In the genomic region with DNA sequence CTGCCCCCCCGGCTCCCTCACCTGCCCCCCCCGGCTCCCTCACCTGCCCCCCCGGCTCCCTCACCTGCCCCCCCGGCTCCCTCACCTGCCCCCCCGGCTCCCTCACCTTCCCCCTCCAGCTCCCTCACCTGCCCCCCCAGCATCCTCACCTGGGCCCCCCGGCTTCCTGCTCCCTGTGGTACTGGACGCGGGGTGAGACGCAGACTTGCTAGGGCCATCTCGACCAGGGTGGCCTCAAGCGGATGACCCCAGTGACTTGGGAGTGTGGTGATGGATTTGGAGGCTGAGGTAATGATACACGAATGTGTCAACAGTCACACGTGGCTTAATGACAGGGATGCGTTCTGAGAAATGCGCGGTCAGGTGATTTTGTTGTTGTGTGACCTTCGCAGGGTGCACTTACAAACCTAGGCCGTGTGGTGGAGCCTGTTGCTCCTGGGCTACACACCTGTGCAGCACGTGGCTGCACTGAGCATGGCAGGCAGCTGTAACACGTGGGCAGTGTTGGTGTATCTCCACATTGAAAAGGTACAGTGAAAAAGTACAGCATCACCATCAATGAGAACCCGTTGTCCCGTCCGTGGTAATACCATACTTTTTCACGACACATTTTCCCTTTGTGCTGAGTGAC, we compare ENCODE assay signal across 13 cellular contexts.
A peak's percentile ranks its signal among the peaks of the same experiment; 100 is the strongest.
DNase-seq lines count a peak whose midpoint lies in the region; ATAC-seq, FAIRE-seq and TF ChIP-seq lines count a peak whose summit lies in the region.
"Had no signal": no experiment of that assay in that cellular context is flagged by ENCODE, and none has a peak within 500 bp of the region (broad histone marks: within the 10 kb centered on the region; RNA-seq: fewer than 3 reads in every experiment).

No MANE protein-coding gene starts in this region.

- no peak overlapping the region for H3K4me3 ChIP-seq in H1 (ENCODE audit: extremely low read depth in 1 of 4, insufficient read depth in 2 of 4, low read depth in 3 of 4, low read length in 4 of 4)
- H3K4me3 ChIP-seq in upper lobe of right lung: no peak overlapping the region
- no peak overlapping the region for H3K4me3 ChIP-seq in heart right ventricle
- H3K4me3 ChIP-seq: SJCRH30 had no signal

- DNase-seq in activated CD4-positive, alpha-beta memory T cell treated with anti-CD3 and anti-CD28 coated beads, Interleukin-2, amount 10 ng/mL, durations not matched to agents 7 days and 5 days: peak; percentile 13
- no peak for DNase-seq in activated CD4-positive, alpha-beta memory T cell treated with anti-CD3 and anti-CD28 coated beads for 36 hours
- DNase-seq in NCI-H2196 treated with DMSO at 0.1 percent for 48 hours (lab: John Stamatoyannopoulos, UW; ENCODE audit: unreplicated experiment) (peak; percentile 10), H1 (ENCODE audit: low read depth in 1 of 2, low spot score in 2 of 2) (no peak), upper lobe of right lung (no peak), heart right ventricle (no peak), NCI-H1048 (lab: John Stamatoyannopoulos, UW) (no peak)
- DNase-seq in activated naive CD4-positive, alpha-beta T cell treated with anti-CD3 and anti-CD28 coated beads, Interleukin-2, amount 50 U/mL, for 16 hours: no peak
- DNase-seq: activated naive CD4-positive, alpha-beta T cell treated with Interleukin-2 at 50 U/mL for 16 hours; effector CD8-positive, alpha-beta T cell; foreskin fibroblast; NCI-H524 treated with DMSO at 0.1 percent for 48 hours; SJCRH30 had no signal

- no peak overlapping the region for H2BK20ac ChIP-seq in H1 (ENCODE audit: low read length)

- H3K27ac ChIP-seq in H1 (ENCODE audit: low read depth, low read length): no peak overlapping the region
- no peak overlapping the region for H3K27ac ChIP-seq in upper lobe of right lung
- no peak overlapping the region for H3K27ac ChIP-seq in heart right ventricle
- H3K27ac ChIP-seq: SJCRH30 had no signal

- H2AFZ ChIP-seq in H1 (ENCODE audit: low read length): no peak overlapping the region

- H3K4me1 ChIP-seq in H1 (replicated peaks in 1 of 4; ENCODE audit: control insufficient read depth in 3 of 4, insufficient read depth in 4 of 4, low read length in 3 of 4) (peaks cover 0 to 4% (median 1%) of the 10 kb centered on the region in 4 experiments; a peak in 3 of 7 replicates), upper lobe of right lung (no peaks in the 10 kb centered on the region), heart right ventricle (no peaks in the 10 kb centered on the region)
- H3K4me1 ChIP-seq: SJCRH30 had no signal

- H2BK120ac ChIP-seq in H1 (replicated peaks; ENCODE audit: low read depth, low read length): no peak overlapping the region

- no peak overlapping the region for H3K56ac ChIP-seq in H1 (replicated peaks; ENCODE audit: insufficient read length, low read depth, low read length)

- no peaks in the 10 kb centered on the region for H3K79me1 ChIP-seq in H1 (ENCODE audit: low read depth, low read length)

- H3K9me3 ChIP-seq in H1 (ENCODE audit: insufficient read depth in 2 of 2, low read depth in 1 of 2, low read length in 1 of 2) (no peaks in the 10 kb centered on the region), upper lobe of right lung (no peaks in the 10 kb centered on the region), heart right ventricle (no peaks in the 10 kb centered on the region)
- H3K9me3 ChIP-seq: SJCRH30 had no signal

- intact Hi-C loops in activated CD4-positive, alpha-beta memory T cell treated with anti-CD3 and anti-CD28 coated beads for 36 hours (cut with micrococcal nuclease): no loop called here
- intact Hi-C loops in upper lobe of right lung (cut with DNase I): no loop called here
- intact Hi-C loops in heart right ventricle (cut with DNase I): no loop called here

- H3K4me2 ChIP-seq in H1 (ENCODE audit: insufficient read depth in 1 of 2, low read depth in 2 of 2, low read length in 2 of 2): no peak overlapping the region

- no peak for TF ChIP-seq POLR2A in H1 (IDR thresholded peaks at IDR 0.05; ENCODE audit: control extremely low read depth in 1 of 2, low read depth in 2 of 2, low read length in 2 of 2)

- H2AK5ac ChIP-seq in H1 (ENCODE audit: low read depth, low read length): no peak overlapping the region

- no peaks in the 10 kb centered on the region for H4K20me1 ChIP-seq in H1 (replicated peaks in 1 of 2; ENCODE audit: control insufficient read depth in 1 of 2, insufficient read depth in 2 of 2, low read length in 2 of 2)

- no peak overlapping the region for H4K91ac ChIP-seq in H1 (replicated peaks; ENCODE audit: insufficient read length, low read length)

- no peak overlapping the region for H4K8ac ChIP-seq in H1 (ENCODE audit: extremely low read depth, insufficient read depth, low read length)

- peaks cover 5% of the 10 kb centered on the region for H3K27me3 Mint-ChIP-seq in activated CD4-positive, alpha-beta memory T cell treated with anti-CD3 and anti-CD28 coated beads, Interleukin-2, amount 10 ng/mL, durations not matched to agents 7 days and 5 days
- H3K27me3 Mint-ChIP-seq in activated CD4-positive, alpha-beta memory T cell treated with anti-CD3 and anti-CD28 coated beads for 36 hours: peaks cover 10% of the 10 kb centered on the region

- H3K23me2 ChIP-seq in H1 (ENCODE audit: low read depth, low read length): no peaks in the 10 kb centered on the region

- POLR2A ChIA-PET in activated CD4-positive, alpha-beta memory T cell treated with anti-CD3 and anti-CD28 coated beads, Interleukin-2, amount 10 ng/mL, durations not matched to agents 7 days and 5 days (lab: Charles Lee): no interaction called here
- POLR2A ChIA-PET in activated CD4-positive, alpha-beta memory T cell treated with anti-CD3 and anti-CD28 coated beads for 36 hours (lab: Charles Lee): no interaction called here
- POLR2A ChIA-PET in H1 (lab: Charles Lee; ENCODE audit: partially characterized antibody): no interaction called here

- CTCF ChIA-PET in activated CD4-positive, alpha-beta memory T cell treated with anti-CD3 and anti-CD28 coated beads, Interleukin-2, amount 10 ng/mL, durations not matched to agents 7 days and 5 days (lab: Charles Lee): no interaction called here
- CTCF ChIA-PET in activated CD4-positive, alpha-beta memory T cell treated with anti-CD3 and anti-CD28 coated beads for 36 hours (lab: Charles Lee): no interaction called here
- CTCF ChIA-PET in H1 (lab: Charles Lee; ENCODE audit: partially characterized antibody): interaction anchor here (1.1 kb wide), 1 partner anchor 34 kb away, joined by 3 read pairs; no protein-coding TSS in a partner anchor

- H3K36me3 ChIP-seq in H1 (ENCODE audit: control insufficient read depth in 2 of 4, insufficient read depth in 4 of 4, low read length in 3 of 4): no peaks in the 10 kb centered on the region
- H3K36me3 ChIP-seq in upper lobe of right lung: no peaks in the 10 kb centered on the region
- no peaks in the 10 kb centered on the region for H3K36me3 ChIP-seq in heart right ventricle
- H3K36me3 ChIP-seq: SJCRH30 had no signal

- H3K18ac ChIP-seq in H1 (ENCODE audit: extremely low read depth, low read length): no peak overlapping the region

- no peak overlapping the region for H2BK5ac ChIP-seq in H1 (ENCODE audit: low read depth, low read length)

- H3K4me1 Mint-ChIP-seq in activated CD4-positive, alpha-beta memory T cell treated with anti-CD3 and anti-CD28 coated beads, Interleukin-2, amount 10 ng/mL, durations not matched to agents 7 days and 5 days: no peaks in the 10 kb centered on the region
- H3K4me1 Mint-ChIP-seq in activated CD4-positive, alpha-beta memory T cell treated with anti-CD3 and anti-CD28 coated beads for 36 hours (ENCODE audit: low read depth): no peaks in the 10 kb centered on the region

- no peak overlapping the region for H3K9ac ChIP-seq in H1 (replicated peaks in 1 of 4; ENCODE audit: extremely low read depth in 1 of 4, low read depth in 3 of 4, low read length in 3 of 4)

- no peak overlapping the region for H3K4me3 Mint-ChIP-seq in activated CD4-positive, alpha-beta memory T cell treated with anti-CD3 and anti-CD28 coated beads, Interleukin-2, amount 10 ng/mL, durations not matched to agents 7 days and 5 days
- H3K4me3 Mint-ChIP-seq in activated CD4-positive, alpha-beta memory T cell treated with anti-CD3 and anti-CD28 coated beads for 36 hours: no peak overlapping the region

- H3K14ac ChIP-seq in H1 (ENCODE audit: insufficient read length): no peak overlapping the region

- H3K36me3 Mint-ChIP-seq in activated CD4-positive, alpha-beta memory T cell treated with anti-CD3 and anti-CD28 coated beads, Interleukin-2, amount 10 ng/mL, durations not matched to agents 7 days and 5 days (ENCODE audit: low read depth): no peaks in the 10 kb centered on the region
- H3K36me3 Mint-ChIP-seq in activated CD4-positive, alpha-beta memory T cell treated with anti-CD3 and anti-CD28 coated beads for 36 hours: no peaks in the 10 kb centered on the region

- no peaks in the 10 kb centered on the region for H3K27me3 ChIP-seq in H1 (replicated peaks in 1 of 4; ENCODE audit: control insufficient read depth in 3 of 4, extremely low read depth in 1 of 4, insufficient read depth in 3 of 4, low read length in 3 of 4)
- peaks cover 29% of the 10 kb centered on the region for H3K27me3 ChIP-seq in upper lobe of right lung
- H3K27me3 ChIP-seq in heart right ventricle: peaks cover 0 to 51% (median 23%) of the 10 kb centered on the region in 7 donors
- H3K27me3 ChIP-seq: SJCRH30 had no signal

- H3K79me2 ChIP-seq in H1 (ENCODE audit: control insufficient read depth in 1 of 2, insufficient read depth in 2 of 2, low read length in 2 of 2): no peaks in the 10 kb centered on the region

- H2BK12ac ChIP-seq in H1 (ENCODE audit: low read depth, low read length): no peak overlapping the region

- H3K4ac ChIP-seq in H1 (replicated peaks; ENCODE audit: insufficient read length, low read depth, low read length): no peak overlapping the region

- 87% methylated on average over 15 of the region's 24 CpGs; no CpG with 5 or more reads in 1 of the 2 experiments for WGBS in H1 (ENCODE audit: extremely low coverage in 1 of 2, insufficient coverage in 1 of 2, insufficient read length in 1 of 2, insufficient replicate concordance in 2 of 2, low coverage in 1 of 2, low lambda C conversion rate in 2 of 2, missing lambda C conversion rate in 1 of 2), 2 experiments
- WGBS in heart right ventricle, 2 donors: 79 to 83% methylated on average over 23 to 24 of the region's 24 CpGs

- ATAC-seq in upper lobe of right lung: peak; percentile 13
- no peak for ATAC-seq in heart right ventricle

- TF ChIP-seq CTCF in H1 (IDR thresholded peaks at IDR 0.05; ENCODE audit: control extremely low read depth in 1 of 3, insufficient read depth in 1 of 3, low read depth in 1 of 3, low read length in 3 of 3): peak in 1 of 3 experiments; percentile 53; a peak in 1 of 4 replicates
- TF ChIP-seq CTCF in upper lobe of right lung (IDR thresholded peaks at IDR 0.05): no peak
- no peak for TF ChIP-seq CTCF in heart right ventricle (IDR thresholded peaks at IDR 0.05)

- H3K27ac Mint-ChIP-seq in activated CD4-positive, alpha-beta memory T cell treated with anti-CD3 and anti-CD28 coated beads, Interleukin-2, amount 10 ng/mL, durations not matched to agents 7 days and 5 days: no peak overlapping the region
- no peak overlapping the region for H3K27ac Mint-ChIP-seq in activated CD4-positive, alpha-beta memory T cell treated with anti-CD3 and anti-CD28 coated beads for 36 hours

- FAIRE-seq in H1 (lab: Jason Lieb, UNC): peak; percentile 7

- no peak for TF ChIP-seq EP300 in H1 (IDR thresholded peaks at IDR 0.05; ENCODE audit: borderline replicate concordance in 1 of 2, low read depth in 2 of 2, low read length in 2 of 2)

- H3K23ac ChIP-seq in H1 (ENCODE audit: insufficient read length): no peak overlapping the region

- H4K5ac ChIP-seq in H1 (ENCODE audit: insufficient read length, low read depth, low read length): no peak overlapping the region

- peaks cover 3% of the 10 kb centered on the region for H3K9me3 Mint-ChIP-seq in activated CD4-positive, alpha-beta memory T cell treated with anti-CD3 and anti-CD28 coated beads, Interleukin-2, amount 10 ng/mL, durations not matched to agents 7 days and 5 days
- H3K9me3 Mint-ChIP-seq in activated CD4-positive, alpha-beta memory T cell treated with anti-CD3 and anti-CD28 coated beads for 36 hours: no peaks in the 10 kb centered on the region

- H2BK15ac ChIP-seq in H1 (ENCODE audit: low read length): no peak overlapping the region

- TF ChIP-seq RAD21 in H1 (IDR thresholded peaks at IDR 0.05 in 1 of 2, conservative IDR thresholded peaks at IDR 0.05 in 1 of 2; ENCODE audit: low read depth in 2 of 2, low read length in 2 of 2): peak; percentile 31 to 48; a peak in 3 of 4 replicates

Comparison
In these comparisons a context has a peak if more than half of its experiments do, and no peak if none do; other contexts are left out.
1. DNase-seq: peak in activated CD4-positive, alpha-beta memory T cell treated with anti-CD3 and anti-CD28 coated beads, Interleukin-2, amount 10 ng/mL, durations not matched to agents 7 days and 5 days (single experiment) and NCI-H2196 treated with DMSO at 0.1 percent for 48 hours (single experiment); none in activated CD4-positive, alpha-beta memory T cell treated with anti-CD3 and anti-CD28 coated beads for 36 hours (single experiment), H1 (0 of 2), upper lobe of right lung (single experiment), activated naive CD4-positive, alpha-beta T cell treated with anti-CD3 and anti-CD28 coated beads, Interleukin-2, amount 50 U/mL, for 16 hours (single experiment), heart right ventricle (0 of 2) and NCI-H1048 (single experiment).